Comparison of ENCODE assay signal across 13 cellular contexts in the genomic region with DNA sequence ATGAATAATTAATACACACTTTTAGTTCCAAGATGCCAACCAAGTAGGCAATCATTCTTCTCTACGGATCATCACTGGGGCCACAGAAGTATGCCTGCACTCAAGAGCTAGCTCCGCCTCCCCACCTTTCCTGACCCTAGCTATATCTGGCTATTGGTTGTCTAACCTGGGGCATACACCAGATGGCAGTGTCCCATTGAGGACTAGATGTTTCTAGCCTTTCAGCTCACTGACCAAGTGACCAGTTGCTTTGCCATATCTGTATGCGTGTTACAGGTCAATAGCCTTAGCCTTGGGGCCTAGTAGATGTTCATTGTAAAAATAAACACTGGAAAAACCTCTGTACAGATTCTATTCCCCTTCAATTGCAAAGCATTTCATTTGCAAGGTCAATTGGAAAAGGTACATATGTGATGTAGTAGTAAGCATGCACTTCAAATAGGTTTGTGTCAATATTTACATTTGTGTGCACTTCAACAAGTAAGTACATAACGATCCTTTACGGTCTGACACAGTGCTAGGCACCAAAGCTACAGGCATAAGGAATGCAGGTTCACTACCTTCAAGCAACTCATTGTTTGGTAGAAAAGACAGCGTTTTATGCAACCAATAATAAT.
DNase-seq lines count a peak whose midpoint lies in the region; ATAC-seq, FAIRE-seq and TF ChIP-seq lines count a peak whose summit lies in the region.
"Had no signal": no experiment of that assay in that cellular context is flagged by ENCODE, and none has a peak within 500 bp of the region (broad histone marks: within the 10 kb centered on the region; RNA-seq: fewer than 3 reads in every experiment).

No MANE protein-coding gene starts in this region.

- no TSS peak for BruUV-seq in Caco-2 (replicated peaks; lab: Mats Ljungman, UMichigan)
- no TSS peak for BruUV-seq in IMR-90 (replicated peaks; lab: Mats Ljungman, UMichigan)
- no TSS peak for BruUV-seq in GM12878 (replicated peaks; lab: Mats Ljungman, UMichigan)

- H2AK5ac ChIP-seq in IMR-90 (ENCODE audit: low read depth, low read length) = no peak overlapping the region

- no peak overlapping the region for H3K4ac ChIP-seq in IMR-90 (ENCODE audit: low read depth, low read length)

- H3K36me3 ChIP-seq in Caco-2 (ENCODE audit: control insufficient read depth, insufficient read depth, low read length) (no peaks in the 10 kb centered on the region), IMR-90 (ENCODE audit: control insufficient read depth, insufficient read depth, low read length) (no peaks in the 10 kb centered on the region), GM12878 (ENCODE audit: control insufficient read depth in 2 of 2, insufficient read depth in 2 of 2, low read length in 1 of 2) (no peaks in the 10 kb centered on the region), liver (ENCODE audit: control insufficient read depth in 4 of 4, insufficient read depth in 3 of 4, low read depth in 1 of 4, low read length in 3 of 4) (no peaks in the 10 kb centered on the region)
- H3K36me3 ChIP-seq: spleen, thoracic aorta had no signal

- dilution Hi-C loops in IMR-90 (cut with HindIII; ENCODE audit: low sequenced_read_pairs, unreplicated experiment) = no loop called here

- H3K36me3 Mint-ChIP-seq in Caco-2 (ENCODE audit: insufficient read depth, unreplicated experiment) = no peaks in the 10 kb centered on the region

- H3K27me3 Mint-ChIP-seq in Caco-2 (ENCODE audit: insufficient read depth, unreplicated experiment) = no peaks in the 10 kb centered on the region

- H3K18ac ChIP-seq in IMR-90 (ENCODE audit: low read depth, low read length) = no peak overlapping the region

- H3K9ac ChIP-seq in IMR-90 (ENCODE audit: low read depth, low read length) (no peak overlapping the region), GM12878 (ENCODE audit: control insufficient read depth, insufficient read depth, low read length) (no peak overlapping the region), liver (ENCODE audit: low read depth in 1 of 2, low read length in 2 of 2) (no peak overlapping the region)

- POLR2A ChIA-PET in Caco-2 (lab: Charles Lee) = no interaction called here
- POLR2A ChIA-PET in IMR-90 (lab: Charles Lee; ENCODE audit: unreplicated experiment) = no interaction called here
- POLR2A ChIA-PET in GM12878 (lab: Charles Lee) = no interaction called here

- TF ChIP-seq RAD21 in IMR-90 (IDR thresholded peaks at IDR 0.05; ENCODE audit: low read length) (no peak), GM12878 (IDR thresholded peaks at IDR 0.05; ENCODE audit: insufficient read depth, low read depth, low read length) (peak; percentile 34; the same call in 1 of the 2 replicates), liver (IDR thresholded peaks at IDR 0.05) (peak; percentile 77 to 86)

- H3K4me1 Mint-ChIP-seq in Caco-2 (ENCODE audit: low read depth, unreplicated experiment) = no peaks in the 10 kb centered on the region

- H2AK9ac ChIP-seq in IMR-90 (replicated peaks; ENCODE audit: low read depth, low read length, poor library complexity) = no peak overlapping the region

- H2BK20ac ChIP-seq in IMR-90 (ENCODE audit: low read depth, low read length) = no peak overlapping the region

- no peak overlapping the region for H3K56ac ChIP-seq in IMR-90 (ENCODE audit: extremely low read depth, insufficient read depth, low read length)

- RAD21 ChIA-PET in GM12878 (lab: Charles Lee; ENCODE audit: unreplicated experiment) = interaction anchor here (0.6 to 1.0 kb wide), 2 partner anchors 246 to 1051 kb away, joined by 3 read pairs; no protein-coding TSS in a partner anchor

- H4K8ac ChIP-seq in IMR-90 (ENCODE audit: low read depth in 2 of 2, low read length in 2 of 2) = no peak overlapping the region

- no peak overlapping the region for H4K5ac ChIP-seq in IMR-90 (ENCODE audit: low read depth, low read length)

- no peak overlapping the region for H3K23ac ChIP-seq in IMR-90 (ENCODE audit: low read depth, low read length)

- H4K20me1 ChIP-seq in IMR-90 (ENCODE audit: insufficient read depth, low read length) = no peaks in the 10 kb centered on the region
- H4K20me1 ChIP-seq in GM12878 (ENCODE audit: control insufficient read depth, insufficient read depth) = no peaks in the 10 kb centered on the region

- H3K14ac ChIP-seq in IMR-90 (replicated peaks; ENCODE audit: low read depth, low read length) = no peak overlapping the region

- no peaks in the 10 kb centered on the region for H3K9me3 ChIP-seq in Caco-2
- H3K9me3 ChIP-seq in IMR-90 (ENCODE audit: control insufficient read depth, insufficient read depth, low read length) = 0 out of 2 replicates have a peak, but pooled peaks cover 2% of the 10 kb centered on the region
- no peaks in the 10 kb centered on the region for H3K9me3 ChIP-seq in GM12878 (replicated peaks; ENCODE audit: control insufficient read depth, insufficient read depth, low read length)
- no peaks in the 10 kb centered on the region for H3K9me3 ChIP-seq in liver (ENCODE audit: control insufficient read depth in 4 of 4, low read length in 3 of 4)
- H3K9me3 ChIP-seq: spleen, thoracic aorta had no signal

- TF ChIP-seq POLR2A in IMR-90 (IDR thresholded peaks at IDR 0.05; ENCODE audit: low read depth, low read length) (no peak), GM12878 (IDR thresholded peaks at IDR 0.05; ENCODE audit: low read depth, low read length) (no peak)

- H2BK15ac ChIP-seq in IMR-90 (ENCODE audit: low read depth, low read length) = no peak overlapping the region

- H2AFZ ChIP-seq in IMR-90 (replicated peaks; ENCODE audit: low read length, poor library complexity) (no peak overlapping the region), GM12878 (ENCODE audit: control insufficient read depth, low read depth, low read length) (no peak overlapping the region)

- H3K4me3 Mint-ChIP-seq in Caco-2 (ENCODE audit: unreplicated experiment) = no peak overlapping the region

- no peaks in the 10 kb centered on the region for H3K9me1 ChIP-seq in IMR-90 (ENCODE audit: insufficient read depth, low read length)

- H4K91ac ChIP-seq in IMR-90 (ENCODE audit: insufficient read depth, low read depth, low read length) = no peak overlapping the region

- H3K4me1 ChIP-seq in Caco-2 (no peaks in the 10 kb centered on the region), IMR-90 (ENCODE audit: control insufficient read depth, insufficient read depth, low read length) (no peaks in the 10 kb centered on the region), GM12878 (ENCODE audit: control insufficient read depth, insufficient read depth, low read length) (no peaks in the 10 kb centered on the region), liver (ENCODE audit: control insufficient read depth in 4 of 4, insufficient read depth in 4 of 4, low read length in 3 of 4) (no peaks in the 10 kb centered on the region)
- H3K4me1 ChIP-seq: spleen had no signal

- H2BK5ac ChIP-seq in IMR-90 (ENCODE audit: low read depth, low read length, poor library complexity, severe bottlenecking) = no peak overlapping the region

- in situ Hi-C loops in IMR-90 (cut with MboI; ENCODE audit: low sequenced_read_pairs) = no loop called here
- in situ Hi-C loops in GM12878 (cut with MboI) = no loop called here

- no peak overlapping the region for H3K27ac Mint-ChIP-seq in Caco-2 (ENCODE audit: unreplicated experiment)

- no peak for FAIRE-seq in GM12878 (lab: Jason Lieb, UNC)

- ATAC-seq in IMR-90 (ENCODE audit: low read depth) (no peak), GM12878 (peak; percentile 74), HG03025 (IDR thresholded peaks at IDR 0.05; ENCODE audit: low FRiP score, unreplicated experiment) (no peak)

- no peak overlapping the region for H3K4me2 ChIP-seq in IMR-90 (ENCODE audit: low read depth, low read length)
- no peak overlapping the region for H3K4me2 ChIP-seq in GM12878 (ENCODE audit: control insufficient read depth, insufficient read depth)

- H3K27ac ChIP-seq in IMR-90 (ENCODE audit: insufficient read depth, low read length) = no peak overlapping the region
- no peak overlapping the region for H3K27ac ChIP-seq in GM12878 (ENCODE audit: control insufficient read depth, insufficient read depth)
- no peak overlapping the region for H3K27ac ChIP-seq in liver (ENCODE audit: low read depth in 1 of 2, low read length in 2 of 2)
- H3K27ac ChIP-seq: spleen, thoracic aorta had no signal

- CTCF ChIA-PET in Caco-2 (lab: Charles Lee) = interaction anchor here (0.9 kb wide), 1 partner anchor 246 kb away, joined by 3 read pairs; no protein-coding TSS in a partner anchor
- CTCF ChIA-PET in IMR-90 (lab: Yijun Ruan, JAX) = interaction anchor here (0.6 kb wide), 1 partner anchor 309 kb away, joined by 4 read pairs; no protein-coding TSS in a partner anchor
- CTCF ChIA-PET in GM12878 (lab: Yijun Ruan, JAX) = interaction anchor here (0.7 to 1.6 kb wide), 8 partner anchors 10 to 1050 kb away, joined by 3 to 9 read pairs (median 3); no protein-coding TSS in a partner anchor

- H3K27me3 ChIP-seq in Caco-2 (replicated peaks; ENCODE audit: control insufficient read depth, insufficient read depth, low read length) (no peaks in the 10 kb centered on the region), IMR-90 (ENCODE audit: control insufficient read depth, insufficient read depth, low read length) (no peaks in the 10 kb centered on the region), GM12878 (replicated peaks in 1 of 2; ENCODE audit: control insufficient read depth in 2 of 2, insufficient read depth in 2 of 2, low read length in 1 of 2) (no peaks in the 10 kb centered on the region), liver (ENCODE audit: control insufficient read depth in 4 of 4, insufficient read depth in 4 of 4, low read length in 3 of 4) (no peaks in the 10 kb centered on the region)
- H3K27me3 ChIP-seq: spleen had no signal

- H3K79me2 ChIP-seq in GM12878 (ENCODE audit: control insufficient read depth, insufficient read depth, low read length) = no peaks in the 10 kb centered on the region

- intact Hi-C loops in Caco-2 (cut with micrococcal nuclease; ENCODE audit: unreplicated experiment) = no loop called here
- intact Hi-C loops in IMR-90 (cut with micrococcal nuclease) = no loop called here
- intact Hi-C loops in GM12878 (cut with micrococcal nuclease; ENCODE audit: unreplicated experiment) = no loop called here

- no peak for TF ChIP-seq EP300 in GM12878 (IDR thresholded peaks at IDR 0.05; ENCODE audit: borderline replicate concordance in 1 of 2, control insufficient read depth in 1 of 2, low read depth in 2 of 2, low read length in 2 of 2)

- WGBS in IMR-90 (ENCODE audit: extremely low coverage in 2 of 2, insufficient read length in 1 of 2), 2 experiments = 59% methylated on average over 2 of the region's 6 CpGs; no CpG with 5 or more reads in 1 of the 2 experiments
- WGBS in GM12878 (ENCODE audit: insufficient coverage, insufficient replicate concordance, low lambda C conversion rate, missing lambda C conversion rate) = 57% methylated on average over 6 of the region's 6 CpGs
- WGBS in liver = 55% methylated on average over 6 of the region's 6 CpGs

- peak; percentile 11 to 31 for DNase-seq in Caco-2
- DNase-seq in IMR-90 = peak; percentile 1
- DNase-seq in GM12878 (ENCODE audit: low read depth, low spot score) = no peak
- DNase-seq in LoVo (ENCODE audit: low spot score) = no peak
- no peak for DNase-seq in T-helper 9 cell
- no peak for DNase-seq in activated CD8-positive, alpha-beta memory T cell treated with anti-CD3 and anti-CD28 coated beads, Interleukin-2, amount 50 U/mL, for 4 hours
- DNase-seq: GOT3, hippocampal formation, KG1, spleen had no signal

- H3K79me1 ChIP-seq in IMR-90 (ENCODE audit: low read depth in 1 of 2, low read length in 2 of 2) = no peaks in the 10 kb centered on the region

- H3K9me3 Mint-ChIP-seq in Caco-2 (ENCODE audit: unreplicated experiment) = no peaks in the 10 kb centered on the region

- SMC1A ChIA-PET in GM12878 (lab: Charles Lee; ENCODE audit: uncharacterized antibody, unreplicated experiment) = interaction anchor here (0.7 to 1.2 kb wide), 3 partner anchors 24 to 246 kb away, joined by 3 to 4 read pairs (median 3); no protein-coding TSS in a partner anchor

- no peak overlapping the region for H2BK120ac ChIP-seq in IMR-90 (ENCODE audit: low read depth, low read length)

- H3K4me3 ChIP-seq in Caco-2 (ENCODE audit: low read depth, low read length) (no peak overlapping the region), IMR-90 (ENCODE audit: insufficient read depth, low read depth, low read length) (no peak overlapping the region), GM12878 (no peak overlapping the region), liver (ENCODE audit: low read depth in 1 of 3, low read length in 3 of 3) (no peak overlapping the region)
- H3K4me3 ChIP-seq: spleen, thoracic aorta had no signal

- TF ChIP-seq CTCF in Caco-2 (IDR thresholded peaks at IDR 0.05; ENCODE audit: insufficient read depth in 1 of 2, low read depth in 1 of 2, low read length in 1 of 2, severe bottlenecking in 1 of 2, unreplicated experiment in 1 of 2) (peak in 1 of 2 experiments; percentile 6), IMR-90 (conservative IDR thresholded peaks at IDR 0.05; ENCODE audit: low read depth, low read length) (0 out of 2 replicates have a peak, but pooled peaks have one; percentile 12), GM12878 (IDR thresholded peaks at IDR 0.05 in 2 of 3, conservative IDR thresholded peaks at IDR 0.05 in 1 of 3; ENCODE audit: control insufficient read depth in 2 of 3, extremely low read depth in 1 of 3, insufficient read depth in 1 of 3, low read depth in 3 of 3, low read length in 3 of 3) (peak in 1 of 3 experiments; percentile 6; a peak in 1 of 6 replicates), liver (IDR thresholded peaks at IDR 0.05; ENCODE audit: low read depth, low read length, missing input control) (peak; percentile 41)

Comparison
In these comparisons a context has a peak if more than half of its experiments do, and no peak if none do; other contexts are left out.
1. DNase-seq: peak in Caco-2 (2 of 2) and IMR-90 (single experiment); none in GM12878 (single experiment), LoVo (single experiment), T-helper 9 cell (single experiment) and activated CD8-positive, alpha-beta memory T cell treated with anti-CD3 and anti-CD28 coated beads, Interleukin-2, amount 50 U/mL, for 4 hours (single experiment).